8 cellular contexts compared by ENCODE assay signal in the genomic region with DNA sequence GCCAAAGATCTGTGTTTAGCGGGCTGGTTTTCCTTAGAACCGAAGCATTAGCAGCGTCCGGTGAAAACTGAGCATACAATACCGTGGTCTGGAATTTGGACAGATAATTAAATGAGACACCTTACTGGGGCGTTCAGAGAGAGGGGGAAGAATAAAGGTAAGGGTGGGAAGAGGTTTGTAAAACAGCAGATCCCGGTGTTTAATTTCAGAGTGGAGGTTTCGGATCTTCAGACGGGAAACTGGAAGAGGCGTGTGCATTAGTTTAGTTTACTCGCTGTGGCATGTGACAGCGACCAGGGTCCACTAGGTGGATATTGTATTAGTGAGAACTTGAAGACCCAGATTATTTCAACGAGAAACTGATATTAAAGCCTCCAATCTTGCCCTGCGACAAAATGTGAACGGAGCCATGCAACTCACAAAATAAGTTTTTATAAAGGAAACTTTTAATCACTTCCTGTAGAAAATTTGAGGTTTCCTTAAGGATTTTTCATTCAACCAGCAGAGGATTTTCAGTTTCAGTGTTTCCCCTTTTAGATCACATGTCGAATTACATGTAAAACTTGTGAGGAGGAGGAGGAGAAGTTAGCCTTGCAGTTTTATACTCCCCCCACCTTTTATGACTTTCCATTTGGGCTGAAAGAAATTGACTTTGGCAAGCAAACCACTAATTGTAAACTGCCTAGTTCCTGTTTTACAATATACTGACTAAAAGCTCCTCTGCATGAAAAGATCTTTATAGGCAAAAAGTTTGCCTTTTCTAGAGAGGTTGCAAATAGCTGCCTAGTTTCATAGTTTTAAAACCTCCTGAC. TPM values are rescaled to one million over a fixed set of nuclear protein-coding genes. Genes with fewer than 3 reads are reported as not detected.
DNase-seq lines count a peak whose midpoint lies in the region; ATAC-seq, FAIRE-seq and TF ChIP-seq lines count a peak whose summit lies in the region.

No MANE protein-coding gene starts in this region.

- H3K4me3 ChIP-seq in NT2/D1 (ENCODE audit: insufficient read length, low read depth) (peak overlapping the region; percentile 88), H1 (ENCODE audit: extremely low read depth in 1 of 4, insufficient read depth in 2 of 4, low read depth in 3 of 4, low read length in 4 of 4) (peak overlapping the region; percentile 53 to 98 (median 84); a peak in 7 of 8 replicates), osteoblast (ENCODE audit: insufficient read depth, low read length) (peak overlapping the region; percentile 91)

- H4K5ac ChIP-seq in H1 (ENCODE audit: insufficient read length, low read depth, low read length): no peak overlapping the region

- H2BK15ac ChIP-seq in H1 (ENCODE audit: low read length): no peak overlapping the region

- H3K79me2 ChIP-seq in H1 (ENCODE audit: control insufficient read depth in 1 of 2, insufficient read depth in 2 of 2, low read length in 2 of 2) (peaks cover 16 to 53% of the 10 kb centered on the region in 2 experiments), osteoblast (ENCODE audit: insufficient read depth, low read length) (peaks cover 39% of the 10 kb centered on the region)

- H2BK5ac ChIP-seq in H1 (ENCODE audit: low read depth, low read length): no peak overlapping the region

- ATAC-seq in GM18861 (IDR thresholded peaks at IDR 0.05; ENCODE audit: unreplicated experiment) (no peak), GM21515 (IDR thresholded peaks at IDR 0.05; ENCODE audit: unreplicated experiment) (no peak)

- no peak overlapping the region for H2AK5ac ChIP-seq in H1 (ENCODE audit: low read depth, low read length)

- no peak overlapping the region for H3K14ac ChIP-seq in H1 (ENCODE audit: insufficient read length)

- H3K9me3 ChIP-seq in NT2/D1 (ENCODE audit: insufficient read depth, low read length) (no peaks in the 10 kb centered on the region), H1 (ENCODE audit: insufficient read depth in 2 of 2, low read depth in 1 of 2, low read length in 1 of 2) (no peaks in the 10 kb centered on the region), osteoblast (ENCODE audit: low read depth, low read length) (no peaks in the 10 kb centered on the region)

- H3K4me1 ChIP-seq in NT2/D1 (ENCODE audit: insufficient read depth, insufficient read length): peaks cover 2% of the 10 kb centered on the region
- H3K4me1 ChIP-seq in H1 (replicated peaks in 1 of 4; ENCODE audit: control insufficient read depth in 3 of 4, insufficient read depth in 4 of 4, low read length in 3 of 4): peaks cover 2 to 13% (median 7%) of the 10 kb centered on the region in 4 experiments; a peak in 5 of 7 replicates
- peaks cover 28% of the 10 kb centered on the region for H3K4me1 ChIP-seq in osteoblast (ENCODE audit: insufficient read depth, low read length)

- FAIRE-seq in H1 (lab: Jason Lieb, UNC): no peak

- TF ChIP-seq EP300 in H1 (IDR thresholded peaks at IDR 0.05; ENCODE audit: borderline replicate concordance in 1 of 2, low read depth in 2 of 2, low read length in 2 of 2): no peak

- H3K4me2 ChIP-seq in H1 (ENCODE audit: insufficient read depth in 1 of 2, low read depth in 2 of 2, low read length in 2 of 2) (peak overlapping the region; percentile 96 to 100), osteoblast (ENCODE audit: insufficient read depth, low read length) (peak overlapping the region; percentile 97)

- H2BK120ac ChIP-seq in H1 (replicated peaks; ENCODE audit: low read depth, low read length): no peak overlapping the region

- H4K20me1 ChIP-seq in H1 (replicated peaks in 1 of 2; ENCODE audit: control insufficient read depth in 1 of 2, insufficient read depth in 2 of 2, low read length in 2 of 2): peaks cover 12 to 16% of the 10 kb centered on the region in 2 experiments
- peaks cover 30% of the 10 kb centered on the region for H4K20me1 ChIP-seq in osteoblast (ENCODE audit: insufficient read depth, low read length)

- no peak overlapping the region for H2AFZ ChIP-seq in H1 (ENCODE audit: low read length)
- peak overlapping the region; percentile 25 for H2AFZ ChIP-seq in osteoblast (ENCODE audit: low read length)

- TF ChIP-seq CTCF in H1 (IDR thresholded peaks at IDR 0.05; ENCODE audit: control extremely low read depth in 1 of 3, insufficient read depth in 1 of 3, low read depth in 1 of 3, low read length in 3 of 3): peak in 2 of 3 experiments; percentile 18; a peak in 3 of 4 replicates
- TF ChIP-seq CTCF in osteoblast (IDR thresholded peaks at IDR 0.05; ENCODE audit: extremely low read depth, low read depth, low read length): peak; percentile 38

- CTCF ChIA-PET in H1 (lab: Charles Lee; ENCODE audit: partially characterized antibody): interaction anchor here (0.8 to 2.5 kb wide), 6 partner anchors 16 to 463 kb away, joined by 3 to 6 read pairs (median 4); no protein-coding TSS in a partner anchor

- H2BK20ac ChIP-seq in H1 (ENCODE audit: low read length): no peak overlapping the region

- H2BK12ac ChIP-seq in H1 (ENCODE audit: low read depth, low read length): no peak overlapping the region

- DNase-seq in EH (ENCODE audit: low read depth): peak; percentile 40
- no peak for DNase-seq in NT2/D1 (ENCODE audit: low read depth, low spot score)
- DNase-seq in H1 (ENCODE audit: low read depth in 1 of 2, low spot score in 2 of 2): no peak
- DNase-seq in osteoblast (ENCODE audit: insufficient read length, low spot score, missing footprints): no peak
- DNase-seq in activated CD4-positive, CD25-positive, alpha-beta regulatory T cell treated with anti-CD3 and anti-CD28 coated beads, Interleukin-2, amount 50 U/mL, for 72 hours: no peak
- DNase-seq in inferior parietal cortex (ENCODE audit: extremely low spot score): no peak

- no peak overlapping the region for H4K91ac ChIP-seq in H1 (replicated peaks; ENCODE audit: insufficient read length, low read length)

- no peaks in the 10 kb centered on the region for H3K27me3 ChIP-seq in NT2/D1 (ENCODE audit: insufficient read depth, insufficient read length)
- peaks cover 0 to 7% (median 4%) of the 10 kb centered on the region in 4 experiments; a peak in 4 of 7 replicates for H3K27me3 ChIP-seq in H1 (replicated peaks in 1 of 4; ENCODE audit: control insufficient read depth in 3 of 4, extremely low read depth in 1 of 4, insufficient read depth in 3 of 4, low read length in 3 of 4)
- peaks cover 17% of the 10 kb centered on the region for H3K27me3 ChIP-seq in osteoblast (ENCODE audit: insufficient read depth, low read length)

- peaks cover 12% of the 10 kb centered on the region for H3K79me1 ChIP-seq in H1 (ENCODE audit: low read depth, low read length)

- peaks cover 17% of the 10 kb centered on the region; the same call in 1 of the 2 replicates for H3K23me2 ChIP-seq in H1 (ENCODE audit: low read depth, low read length)

- H3K4ac ChIP-seq in H1 (replicated peaks; ENCODE audit: insufficient read length, low read depth, low read length): no peak overlapping the region

- WGBS in H1 (ENCODE audit: extremely low coverage in 1 of 2, insufficient coverage in 1 of 2, insufficient read length in 1 of 2, insufficient replicate concordance in 2 of 2, low coverage in 1 of 2, low lambda C conversion rate in 2 of 2, missing lambda C conversion rate in 1 of 2), 2 experiments: 45% methylated on average over 16 of the region's 16 CpGs; no CpG with 5 or more reads in 1 of the 2 experiments

- H3K56ac ChIP-seq in H1 (replicated peaks; ENCODE audit: insufficient read length, low read depth, low read length): no peak overlapping the region

- TF ChIP-seq RAD21 in H1 (IDR thresholded peaks at IDR 0.05 in 1 of 2, conservative IDR thresholded peaks at IDR 0.05 in 1 of 2; ENCODE audit: low read depth in 2 of 2, low read length in 2 of 2): 0 out of 4 replicates have a peak, but pooled peaks of 1 of the 2 experiments have one; percentile 8

- POLR2A ChIA-PET in H1 (lab: Charles Lee; ENCODE audit: partially characterized antibody): no interaction called here

- H3K36me3 ChIP-seq in NT2/D1 (ENCODE audit: insufficient read depth, insufficient read length, low read length) (peaks cover 63% of the 10 kb centered on the region), H1 (ENCODE audit: control insufficient read depth in 2 of 4, insufficient read depth in 4 of 4, low read length in 3 of 4) (peaks cover 0 to 22% (median 11%) of the 10 kb centered on the region in 4 experiments; a peak in 6 of 8 replicates), osteoblast (ENCODE audit: insufficient read depth, low read length) (peaks cover 12% of the 10 kb centered on the region)

- H3K9ac ChIP-seq in NT2/D1 (ENCODE audit: insufficient read length, low read depth) (peak overlapping the region; percentile 88), H1 (replicated peaks in 1 of 4; ENCODE audit: extremely low read depth in 1 of 4, low read depth in 3 of 4, low read length in 3 of 4) (peak overlapping the region in 1 of 4 experiments; percentile 13; a peak in 1 of 7 replicates)

- no peak overlapping the region for H3K18ac ChIP-seq in H1 (ENCODE audit: extremely low read depth, low read length)

- TF ChIP-seq POLR2A in H1 (IDR thresholded peaks at IDR 0.05; ENCODE audit: control extremely low read depth in 1 of 2, low read depth in 2 of 2, low read length in 2 of 2): no peak

- H3K23ac ChIP-seq in H1 (ENCODE audit: insufficient read length): no peak overlapping the region

- H3K27ac ChIP-seq in H1 (ENCODE audit: low read depth, low read length): no peak overlapping the region
- H3K27ac ChIP-seq in osteoblast (ENCODE audit: low read depth, low read length): peak overlapping the region; percentile 12

- H4K8ac ChIP-seq in H1 (ENCODE audit: extremely low read depth, insufficient read depth, low read length): no peak overlapping the region

TF ChIP-seq in H1, 55 proteins besides CTCF, POLR2A, EP300 and RAD21:
- TF ChIP-seq FOSL1 (IDR thresholded peaks at IDR 0.05; ENCODE audit: insufficient read depth, low read depth, low read length) (no peak), POU5F1 (IDR thresholded peaks at IDR 0.05; ENCODE audit: low read depth, low read length) (no peak)

RNA-seq across cellular contexts. Expression of a gene that starts 2.8 kb away (rescaled TPM):
- total RNA-seq in H1 (2021; fragmentation: NEBNext Ultra II Directional; extraction: Animal tissue kit (Norgen Biotek cat#: 25700)): 26.4 and 28.4 TPM in 2 replicates
- 5.6 and 7.3 TPM in 2 replicates for polyA plus RNA-seq in H1 (2011; rRNA removed)
- polyA plus RNA-seq in H1 (2011; cell fraction: cytosol; rRNA removed): 6.3 TPM
- 9.8 TPM for polyA plus RNA-seq in H1 (2011; cell fraction: nucleus; rRNA removed)
- 11.0 to 16.9 TPM (median 14.0 TPM) in 4 replicates for polyA plus RNA-seq in H1 (2012, experiment 1 of 2)
- 11.2 TPM for polyA plus RNA-seq in H1 (2012, experiment 2 of 2)
- 28.3 TPM for polyA plus RNA-seq in H1 (2013, experiment 1 of 2)
- polyA plus RNA-seq in H1 (2013, experiment 2 of 2): 37.5 TPM
- polyA minus RNA-seq in H1 (2011; rRNA and poly(A)+ RNA removed): 3.6 and 4.3 TPM in 2 replicates
- 3.5 TPM for polyA minus RNA-seq in H1 (2011; cell fraction: cytosol; rRNA and poly(A)+ RNA removed)
- polyA minus RNA-seq in H1 (2011; cell fraction: nucleus; rRNA and poly(A)+ RNA removed): 5.9 TPM
- 13.6 and 14.8 TPM in 2 replicates for total RNA-seq in osteoblast
